In the genomic region with DNA sequence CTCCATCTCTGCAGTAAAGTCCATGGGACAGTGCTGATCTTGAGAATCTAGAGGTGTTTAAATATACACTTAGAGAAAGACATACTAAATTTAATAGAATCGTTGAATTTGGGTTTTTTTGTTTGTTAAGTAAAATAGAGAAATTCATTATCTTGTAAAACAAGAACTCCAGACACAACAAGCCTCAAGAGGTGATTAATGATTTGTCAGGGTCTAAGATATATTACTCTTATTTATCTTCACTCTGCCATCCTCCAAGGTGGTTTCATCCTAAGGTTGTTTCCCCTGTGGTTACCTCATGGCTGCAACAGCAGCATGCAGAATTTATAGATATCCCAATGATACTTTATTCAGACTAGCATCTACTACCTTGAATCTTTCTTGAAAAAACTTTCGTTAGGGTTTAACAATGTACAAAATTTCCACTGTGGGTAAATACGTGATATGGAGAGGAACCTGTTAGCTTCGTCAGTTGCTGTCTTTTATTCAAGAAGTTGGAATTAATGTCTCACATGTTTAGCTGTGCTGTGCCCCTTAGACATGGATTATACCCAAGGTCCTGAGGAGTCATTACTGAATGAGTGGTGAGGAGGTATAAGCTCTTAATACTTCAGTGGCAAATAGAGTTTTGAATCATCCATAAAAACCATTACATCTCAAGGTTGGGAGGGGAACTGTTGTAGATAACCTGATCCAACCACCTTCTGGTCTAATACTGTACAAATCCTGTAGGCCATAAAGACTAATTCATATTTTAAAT, we compare ENCODE assay signal across 23 cellular contexts.
"Had no signal": no experiment of that assay in that cellular context is flagged by ENCODE, and none has a peak within 500 bp of the region (broad histone marks: within the 10 kb centered on the region; RNA-seq: fewer than 3 reads in every experiment).

No MANE protein-coding gene starts in this region.

- H3K27me3 Mint-ChIP-seq: activated CD4-positive, alpha-beta T cell treated with anti-CD3 and anti-CD28 coated beads, Interleukin-2, amount 10 ng/mL, durations not matched to agents 7 days and 5 days; activated CD8-positive, alpha-beta memory T cell treated with anti-CD3 and anti-CD28 coated beads, Interleukin-2, amount 10 ng/mL, durations not matched to agents 7 days and 5 days; activated CD8-positive, alpha-beta T cell treated with anti-CD3 and anti-CD28 coated beads for 36 hours; activated naive CD4-positive, alpha-beta T cell treated with anti-CD3 and anti-CD28 coated beads, Interleukin-2, amount 50 U/mL, for 24 hours; effector memory CD8-positive, alpha-beta T cell had no signal

- H3K27ac ChIP-seq: adrenal gland, ascending aorta, colonic mucosa, dorsolateral prefrontal cortex, left lung, ovary, psoas muscle, right atrium auricular region, stomach, transverse colon had no signal

- H3K4me1 ChIP-seq: adrenal gland, ascending aorta, colonic mucosa, left lung, right atrium auricular region, transverse colon had no signal

- H3K27ac Mint-ChIP-seq: activated CD4-positive, alpha-beta T cell treated with anti-CD3 and anti-CD28 coated beads, Interleukin-2, amount 10 ng/mL, durations not matched to agents 7 days and 5 days; activated CD8-positive, alpha-beta memory T cell treated with anti-CD3 and anti-CD28 coated beads, Interleukin-2, amount 10 ng/mL, durations not matched to agents 7 days and 5 days; activated CD8-positive, alpha-beta T cell treated with anti-CD3 and anti-CD28 coated beads for 36 hours; activated naive CD4-positive, alpha-beta T cell treated with anti-CD3 and anti-CD28 coated beads, Interleukin-2, amount 50 U/mL, for 24 hours; effector memory CD8-positive, alpha-beta T cell had no signal

- H3K9me3 ChIP-seq: adrenal gland, ascending aorta, colonic mucosa, left lung, ovary, psoas muscle, right atrium auricular region, stomach, transverse colon had no signal

- H3K9me3 Mint-ChIP-seq: activated CD4-positive, alpha-beta T cell treated with anti-CD3 and anti-CD28 coated beads, Interleukin-2, amount 10 ng/mL, durations not matched to agents 7 days and 5 days; activated CD8-positive, alpha-beta T cell treated with anti-CD3 and anti-CD28 coated beads for 36 hours; activated naive CD4-positive, alpha-beta T cell treated with anti-CD3 and anti-CD28 coated beads, Interleukin-2, amount 50 U/mL, for 24 hours; effector memory CD8-positive, alpha-beta T cell; natural killer cell had no signal

- H3K36me3 ChIP-seq: adrenal gland, colonic mucosa, ovary, right atrium auricular region had no signal

- H3K4me3 Mint-ChIP-seq: activated CD4-positive, alpha-beta T cell treated with anti-CD3 and anti-CD28 coated beads, Interleukin-2, amount 10 ng/mL, durations not matched to agents 7 days and 5 days; activated CD8-positive, alpha-beta memory T cell treated with anti-CD3 and anti-CD28 coated beads, Interleukin-2, amount 10 ng/mL, durations not matched to agents 7 days and 5 days; activated CD8-positive, alpha-beta T cell treated with anti-CD3 and anti-CD28 coated beads for 36 hours; activated naive CD4-positive, alpha-beta T cell treated with anti-CD3 and anti-CD28 coated beads, Interleukin-2, amount 50 U/mL, for 24 hours; effector memory CD8-positive, alpha-beta T cell; natural killer cell had no signal

- H3K4me1 Mint-ChIP-seq: activated CD4-positive, alpha-beta T cell treated with anti-CD3 and anti-CD28 coated beads, Interleukin-2, amount 10 ng/mL, durations not matched to agents 7 days and 5 days; activated naive CD4-positive, alpha-beta T cell treated with anti-CD3 and anti-CD28 coated beads, Interleukin-2, amount 50 U/mL, for 24 hours had no signal

- H3K27me3 ChIP-seq: adrenal gland, ascending aorta, colonic mucosa, dorsolateral prefrontal cortex, left lung, ovary, right atrium auricular region, stomach, transverse colon had no signal

- DNase-seq: activated CD4-positive, alpha-beta T cell treated with anti-CD3 and anti-CD28 coated beads, Interleukin-2, amount 10 ng/mL, durations not matched to agents 7 days and 5 days; activated CD8-positive, alpha-beta memory T cell treated with anti-CD3 and anti-CD28 coated beads, Interleukin-2, amount 10 ng/mL, durations not matched to agents 7 days and 5 days; activated CD8-positive, alpha-beta T cell treated with anti-CD3 and anti-CD28 coated beads for 36 hours; activated gamma-delta T cell treated with Interleukin-2 at 50 U/mL for 16 hours; activated T-cell treated with anti-CD3 and anti-CD28 coated beads for 4 hours; adrenal gland; colonic mucosa; dorsolateral prefrontal cortex; effector memory CD8-positive, alpha-beta T cell; hippocampal formation; left lung; natural killer cell; ovary; psoas muscle; stimulated activated CD4-positive, alpha-beta T cell treated with anti-CD3 and anti-CD28 coated beads, Interleukin-12 subunit alpha, Interleukin-12 subunit beta, amount 100 ng/mL, for 4 hours; stomach; T-helper 2 cell; transverse colon had no signal

- ATAC-seq: activated CD8-positive, alpha-beta memory T cell treated with anti-CD3 and anti-CD28 coated beads, Interleukin-2, amount 10 ng/mL, durations not matched to agents 7 days and 5 days; activated CD8-positive, alpha-beta T cell treated with anti-CD3 and anti-CD28 coated beads for 36 hours; effector memory CD8-positive, alpha-beta T cell; esophagus mucosa; left lung; psoas muscle had no signal

- H3K4me3 ChIP-seq: adrenal gland, ascending aorta, colonic mucosa, dorsolateral prefrontal cortex, left lung, lung, ovary, psoas muscle, right atrium auricular region, stomach, transverse colon had no signal
